In genomic region chr7:74289018-74289659, GRCh38 we compare ENCODE assay signal across 8 cellular contexts. TPM values are rescaled to one million over a fixed set of nuclear protein-coding genes. Genes with fewer than 3 reads are reported as not detected.
DNase-seq lines count a peak whose midpoint lies in the region; ATAC-seq and TF ChIP-seq lines count a peak whose summit lies in the region.

TSS of gene CLIP2 (plus strand) at chr7:74289407. CDS start at chr7:74317547, 28,140 bp downstream.

- H3K36me3 ChIP-seq in ectodermal cell (ENCODE audit: control insufficient read depth, insufficient read depth, low read length): no peaks in the 10 kb centered on the region
- H3K36me3 ChIP-seq in lower lobe of right lung: no peaks in the 10 kb centered on the region

- CTCF ChIA-PET in activated CD8-positive, alpha-beta T cell treated with anti-CD3 and anti-CD28 coated beads, Interleukin-2, amount 10 ng/mL, durations not matched to agents 7 days and 5 days (lab: Charles Lee): interaction anchor here (1.6 to 2.3 kb wide), 3 partner anchors 19 to 112 kb away, joined by 5 to 7 read pairs (median 6); no protein-coding TSS in a partner anchor

- H3K4me1 ChIP-seq in ectodermal cell (ENCODE audit: control insufficient read depth, insufficient read depth, low read length) (peaks cover 8% of the 10 kb centered on the region), lower lobe of right lung (peaks cover 28% of the 10 kb centered on the region)

- H3K27me3 Mint-ChIP-seq in activated CD8-positive, alpha-beta T cell treated with anti-CD3 and anti-CD28 coated beads, Interleukin-2, amount 10 ng/mL, durations not matched to agents 7 days and 5 days (ENCODE audit: low read depth): peaks cover 40% of the 10 kb centered on the region

- peak within 1 kb of the TSS; percentile 73 for H3K4me3 Mint-ChIP-seq in activated CD8-positive, alpha-beta T cell treated with anti-CD3 and anti-CD28 coated beads, Interleukin-2, amount 10 ng/mL, durations not matched to agents 7 days and 5 days

- no peaks in the 10 kb centered on the region for H3K36me3 Mint-ChIP-seq in activated CD8-positive, alpha-beta T cell treated with anti-CD3 and anti-CD28 coated beads, Interleukin-2, amount 10 ng/mL, durations not matched to agents 7 days and 5 days (ENCODE audit: low read depth)

- H3K27ac ChIP-seq in ectodermal cell (ENCODE audit: insufficient read depth, low read depth, low read length, poor library complexity, severe bottlenecking) (no peak within 1 kb of the TSS), lower lobe of right lung (peak within 1 kb of the TSS; percentile 51)

- H3K9me3 ChIP-seq in ectodermal cell (ENCODE audit: control insufficient read depth, low read length) (no peaks in the 10 kb centered on the region), lower lobe of right lung (no peaks in the 10 kb centered on the region)

- TF ChIP-seq CTCF in lower lobe of right lung (IDR thresholded peaks at IDR 0.05): no peak

- WGBS in ectodermal cell, 2 experiments: 1% methylated on average over 67 of the region's 67 CpGs

- peaks cover 27% of the 10 kb centered on the region for H3K4me1 Mint-ChIP-seq in activated CD8-positive, alpha-beta T cell treated with anti-CD3 and anti-CD28 coated beads, Interleukin-2, amount 10 ng/mL, durations not matched to agents 7 days and 5 days (ENCODE audit: low read depth)

- H3K27me3 ChIP-seq in ectodermal cell (ENCODE audit: control insufficient read depth, insufficient read depth, low read length, poor library complexity, severe bottlenecking) (peaks cover 52% of the 10 kb centered on the region), lower lobe of right lung (ENCODE audit: low read depth) (no peaks in the 10 kb centered on the region)

- peak; percentile 49 for ATAC-seq in HG02973 (IDR thresholded peaks at IDR 0.05; ENCODE audit: unreplicated experiment)
- peak; percentile 92 for ATAC-seq in activated CD8-positive, alpha-beta T cell treated with anti-CD3 and anti-CD28 coated beads, Interleukin-2, amount 10 ng/mL, durations not matched to agents 7 days and 5 days
- peak; percentile 92 to 94 for ATAC-seq in lower lobe of right lung
- no peak for ATAC-seq in HG02610 (IDR thresholded peaks at IDR 0.05; ENCODE audit: unreplicated experiment)

- H3K9me3 Mint-ChIP-seq in activated CD8-positive, alpha-beta T cell treated with anti-CD3 and anti-CD28 coated beads, Interleukin-2, amount 10 ng/mL, durations not matched to agents 7 days and 5 days (ENCODE audit: insufficient read depth): no peaks in the 10 kb centered on the region

- POLR2A ChIA-PET in activated CD8-positive, alpha-beta T cell treated with anti-CD3 and anti-CD28 coated beads, Interleukin-2, amount 10 ng/mL, durations not matched to agents 7 days and 5 days (lab: Charles Lee): interaction anchor here (1.5 kb wide), 1 partner anchor 35 kb away, joined by 4 read pairs; the partner anchor contains the start of gene RFC2

- peak within 1 kb of the TSS; percentile 71 for H3K27ac Mint-ChIP-seq in activated CD8-positive, alpha-beta T cell treated with anti-CD3 and anti-CD28 coated beads, Interleukin-2, amount 10 ng/mL, durations not matched to agents 7 days and 5 days

- peak; percentile 93 for DNase-seq in NCI-H69 (lab: John Stamatoyannopoulos, UW)
- peak; percentile 78 for DNase-seq in activated CD8-positive, alpha-beta T cell treated with anti-CD3 and anti-CD28 coated beads, Interleukin-2, amount 10 ng/mL, durations not matched to agents 7 days and 5 days
- DNase-seq in lower lobe of right lung: peak; percentile 87
- peak; percentile 76 to 82 for DNase-seq in stimulated activated CD4-positive, alpha-beta T cell treated with anti-CD3 and anti-CD28 coated beads, Interleukin-4, amount 100 ng/mL, for 4 hours

- intact Hi-C loops in lower lobe of right lung (cut with DNase I): no loop called here

- TF ChIP-seq POLR2A in GM10847 (IDR thresholded peaks at IDR 0.05; ENCODE audit: extremely low read depth, insufficient read length): peak; percentile 83

- H3K4me3 ChIP-seq in ectodermal cell (ENCODE audit: insufficient read depth, low read depth, low read length): peak within 1 kb of the TSS; percentile 66
- peak within 1 kb of the TSS; percentile 72 for H3K4me3 ChIP-seq in lower lobe of right lung

RNA-seq across cellular contexts. Expression of gene CLIP2, which starts in this region (rescaled TPM):
- 1 to 10 TPM; 1.5 to 1.7 TPM for total RNA-seq in activated CD8-positive, alpha-beta T cell treated with anti-CD3 and anti-CD28 coated beads, Interleukin-2, amount 10 ng/mL, durations not matched to agents 7 days and 5 days
- polyA plus RNA-seq in ectodermal cell (2013, experiment 1 of 4): 23.1 TPM
- polyA plus RNA-seq in ectodermal cell (2013, experiment 2 of 4): 22.2 TPM
- polyA plus RNA-seq in ectodermal cell (2013, experiment 3 of 4): 18.6 TPM
- polyA plus RNA-seq in ectodermal cell (2013, experiment 4 of 4): 22.1 TPM
- 24.1 TPM for total RNA-seq in lower lobe of right lung
